Comparison of ENCODE assay signal across 23 cellular contexts in the genomic region with DNA sequence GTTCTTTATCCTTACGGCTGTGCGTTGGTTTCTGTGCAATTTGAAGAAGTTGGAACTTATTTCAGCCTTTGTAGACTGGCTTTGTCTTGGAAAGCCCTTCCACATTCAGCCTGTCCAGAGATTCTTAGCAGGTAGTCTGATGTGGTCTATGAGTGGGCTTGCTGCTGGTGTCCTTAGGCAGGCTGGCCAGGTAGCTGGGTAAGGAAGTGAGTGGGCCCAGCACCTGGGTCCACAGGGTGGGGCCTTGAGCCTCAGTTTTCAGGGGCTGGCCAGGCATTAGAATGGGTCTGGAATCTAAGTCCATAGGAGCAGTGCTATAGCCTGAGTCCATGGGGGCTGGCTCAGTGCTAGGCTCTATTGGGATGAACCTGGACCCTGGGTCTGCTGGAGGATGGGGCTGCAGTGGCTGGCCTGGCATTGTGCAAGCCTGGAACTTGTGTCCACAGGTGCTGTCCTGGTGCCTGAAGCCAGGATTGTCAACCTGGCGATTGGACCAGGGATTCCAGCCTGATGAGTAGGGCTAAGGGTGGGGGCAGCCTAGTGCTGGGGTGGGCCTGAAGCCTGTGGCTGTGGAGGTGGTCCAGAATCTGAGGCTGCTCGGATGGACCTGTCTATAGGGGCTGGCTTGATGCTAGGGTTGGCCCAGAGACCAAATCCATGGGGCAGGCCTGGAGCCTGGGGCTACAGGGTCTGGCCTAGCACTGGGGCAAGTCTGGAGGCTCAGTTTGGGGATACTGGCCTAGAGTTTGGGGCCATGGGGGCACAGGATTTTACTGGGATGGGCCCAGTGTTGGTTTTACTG.
"Had no signal": no experiment of that assay in that cellular context is flagged by ENCODE, and none has a peak within 500 bp of the region (broad histone marks: within the 10 kb centered on the region; RNA-seq: fewer than 3 reads in every experiment).

No MANE protein-coding gene starts in this region.

- H2AFZ ChIP-seq: hepatocyte had no signal

- H3K27ac ChIP-seq: hepatocyte, left ventricle myocardium inferior, pancreas, thyroid gland had no signal

- H3K9me3 ChIP-seq: pancreas, thyroid gland had no signal

- H3K27me3 Mint-ChIP-seq: activated CD4-positive, alpha-beta memory T cell treated with anti-CD3 and anti-CD28 coated beads, Interleukin-2, amount 10 ng/mL, durations not matched to agents 7 days and 5 days; activated CD4-positive, alpha-beta T cell treated with anti-CD3 and anti-CD28 coated beads, Interleukin-2, amount 10 ng/mL, durations not matched to agents 24 days and 14 days; activated naive CD4-positive, alpha-beta T cell treated with anti-CD3 and anti-CD28 coated beads, Interleukin-2, amount 10 ng/mL, durations not matched to agents 7 days and 5 days; activated naive CD8-positive, alpha-beta T cell treated with anti-CD3 and anti-CD28 coated beads, Interleukin-2, amount 50 U/mL, for 24 hours; dendritic cell treated with granulocyte-macrophage colony-stimulating factor and Interleukin-4, amounts not matched to agents 40 ng/mL and 50 ng/mL, for 4 days; stimulated activated naive CD8-positive, alpha-beta T cell treated with anti-CD3 and anti-CD28 coated beads, Interleukin-15, Interleukin-2, amounts not matched to agents 100 ng/mL and 50 ng/mL, for 24 hours had no signal

- H3K79me2 ChIP-seq: hepatocyte had no signal

- H3K36me3 Mint-ChIP-seq: natural killer cell had no signal

- H3K4me1 ChIP-seq: left ventricle myocardium inferior, pancreas, thyroid gland had no signal

- H3K4me1 Mint-ChIP-seq: activated CD4-positive, alpha-beta memory T cell treated with anti-CD3 and anti-CD28 coated beads, Interleukin-2, amount 10 ng/mL, durations not matched to agents 7 days and 5 days; activated CD4-positive, alpha-beta T cell treated with anti-CD3 and anti-CD28 coated beads, Interleukin-2, amount 10 ng/mL, durations not matched to agents 24 days and 14 days; activated naive CD4-positive, alpha-beta T cell treated with anti-CD3 and anti-CD28 coated beads, Interleukin-2, amount 10 ng/mL, durations not matched to agents 7 days and 5 days; brain; natural killer cell had no signal

- DNase-seq: activated CD4-positive, alpha-beta memory T cell treated with anti-CD3 and anti-CD28 coated beads, Interleukin-2, amount 10 ng/mL, durations not matched to agents 7 days and 5 days; activated CD4-positive, alpha-beta T cell treated with anti-CD3 and anti-CD28 coated beads, Interleukin-2, amount 10 ng/mL, durations not matched to agents 24 days and 14 days; activated effector memory CD4-positive, alpha-beta T cell treated with anti-CD3 and anti-CD28 coated beads, Interleukin-2, amount 50 U/mL, for 16 hours; activated naive CD4-positive, alpha-beta T cell treated with anti-CD3 and anti-CD28 coated beads, Interleukin-2, amount 10 ng/mL, durations not matched to agents 7 days and 5 days; activated naive CD8-positive, alpha-beta T cell treated with anti-CD3 and anti-CD28 coated beads, Interleukin-2, amount 50 U/mL, for 24 hours; activated T-cell treated with anti-CD3 and anti-CD28 coated beads, Interleukin-2, amount 50 U/mL, for 72 hours; anterior cingulate cortex; effector CD8-positive, alpha-beta T cell; foreskin melanocyte; left ventricle myocardium inferior; midbrain; natural killer cell; pancreas; right cardiac atrium; stimulated activated CD4-positive, alpha-beta T cell treated with anti-CD3 and anti-CD28 coated beads, Interleukin-12 subunit alpha, Interleukin-12 subunit beta, amount 100 ng/mL, for 4 hours; stimulated activated CD4-positive, alpha-beta T cell treated with anti-CD3 and anti-CD28 coated beads, Interleukin-4, amount 100 ng/mL, for 4 hours; substantia nigra; thyroid gland had no signal

- H3K36me3 ChIP-seq: left ventricle myocardium inferior, pancreas, thyroid gland had no signal

- H3K9me3 Mint-ChIP-seq: activated CD4-positive, alpha-beta memory T cell treated with anti-CD3 and anti-CD28 coated beads, Interleukin-2, amount 10 ng/mL, durations not matched to agents 7 days and 5 days; activated CD4-positive, alpha-beta T cell treated with anti-CD3 and anti-CD28 coated beads, Interleukin-2, amount 10 ng/mL, durations not matched to agents 24 days and 14 days; activated naive CD8-positive, alpha-beta T cell treated with anti-CD3 and anti-CD28 coated beads, Interleukin-2, amount 50 U/mL, for 24 hours; dendritic cell treated with granulocyte-macrophage colony-stimulating factor and Interleukin-4, amounts not matched to agents 40 ng/mL and 50 ng/mL, for 4 days; natural killer cell; stimulated activated naive CD8-positive, alpha-beta T cell treated with anti-CD3 and anti-CD28 coated beads, Interleukin-15, Interleukin-2, amounts not matched to agents 100 ng/mL and 50 ng/mL, for 24 hours; T-helper 1 cell treated with Interleukin-12 subunit alpha and Interleukin-12 subunit beta and Interleukin-4 antibody, amounts not matched to agents 30 μg/mL and 1 μg/mL, for 36 hours had no signal

- H3K4me2 ChIP-seq: hepatocyte had no signal

- H3K27ac Mint-ChIP-seq: activated CD4-positive, alpha-beta memory T cell treated with anti-CD3 and anti-CD28 coated beads, Interleukin-2, amount 10 ng/mL, durations not matched to agents 7 days and 5 days; activated CD4-positive, alpha-beta T cell treated with anti-CD3 and anti-CD28 coated beads, Interleukin-2, amount 10 ng/mL, durations not matched to agents 24 days and 14 days; activated naive CD4-positive, alpha-beta T cell treated with anti-CD3 and anti-CD28 coated beads, Interleukin-2, amount 10 ng/mL, durations not matched to agents 7 days and 5 days; activated naive CD8-positive, alpha-beta T cell treated with anti-CD3 and anti-CD28 coated beads, Interleukin-2, amount 50 U/mL, for 24 hours; activated T-cell treated with anti-CD3 and anti-CD28 coated beads, Interleukin-2, amount 50 U/mL, for 72 hours; brain; dendritic cell treated with granulocyte-macrophage colony-stimulating factor and Interleukin-4, amounts not matched to agents 40 ng/mL and 50 ng/mL, for 4 days; natural killer cell; stimulated activated naive CD8-positive, alpha-beta T cell treated with anti-CD3 and anti-CD28 coated beads, Interleukin-15, Interleukin-2, amounts not matched to agents 100 ng/mL and 50 ng/mL, for 24 hours; T-helper 1 cell treated with Interleukin-12 subunit alpha and Interleukin-12 subunit beta and Interleukin-4 antibody, amounts not matched to agents 30 μg/mL and 1 μg/mL, for 36 hours had no signal

- H3K27me3 ChIP-seq: hepatocyte, pancreas, thyroid gland had no signal

- H3K4me3 Mint-ChIP-seq: activated CD4-positive, alpha-beta memory T cell treated with anti-CD3 and anti-CD28 coated beads, Interleukin-2, amount 10 ng/mL, durations not matched to agents 7 days and 5 days; activated CD4-positive, alpha-beta T cell treated with anti-CD3 and anti-CD28 coated beads, Interleukin-2, amount 10 ng/mL, durations not matched to agents 24 days and 14 days; activated naive CD4-positive, alpha-beta T cell treated with anti-CD3 and anti-CD28 coated beads, Interleukin-2, amount 10 ng/mL, durations not matched to agents 7 days and 5 days; activated naive CD8-positive, alpha-beta T cell treated with anti-CD3 and anti-CD28 coated beads, Interleukin-2, amount 50 U/mL, for 24 hours; activated T-cell treated with anti-CD3 and anti-CD28 coated beads, Interleukin-2, amount 50 U/mL, for 72 hours; brain; dendritic cell treated with granulocyte-macrophage colony-stimulating factor and Interleukin-4, amounts not matched to agents 40 ng/mL and 50 ng/mL, for 4 days; natural killer cell; stimulated activated naive CD8-positive, alpha-beta T cell treated with anti-CD3 and anti-CD28 coated beads, Interleukin-15, Interleukin-2, amounts not matched to agents 100 ng/mL and 50 ng/mL, for 24 hours; T-helper 1 cell treated with Interleukin-12 subunit alpha and Interleukin-12 subunit beta and Interleukin-4 antibody, amounts not matched to agents 30 μg/mL and 1 μg/mL, for 36 hours had no signal

- H3K4me3 ChIP-seq: hepatocyte, left ventricle myocardium inferior, pancreas, thyroid gland had no signal
